34 cellular contexts compared by ENCODE assay signal in genomic region chr10:115998301-115998700, GRCh38.
"Had no signal": no experiment of that assay in that cellular context is flagged by ENCODE, and none has a peak within 500 bp of the region (broad histone marks: within the 10 kb centered on the region; RNA-seq: fewer than 3 reads in every experiment).

No MANE protein-coding gene starts in this region.

- H3K4me3 Mint-ChIP-seq: activated B cell treated with CpG ODN at 0.5 μM for 24 hours; activated CD4-positive, alpha-beta memory T cell treated with anti-CD3 and anti-CD28 coated beads for 36 hours; activated CD4-positive, alpha-beta T cell treated with anti-CD3 and anti-CD28 coated beads, Interleukin-2, amount 10 ng/mL, durations not matched to agents 24 days and 14 days; activated CD8-positive, alpha-beta T cell treated with anti-CD3 and anti-CD28 coated beads for 36 hours; activated naive CD4-positive, alpha-beta T cell treated with anti-CD3 and anti-CD28 coated beads, Interleukin-2, amount 10 ng/mL, durations not matched to agents 7 days and 5 days; activated naive CD4-positive, alpha-beta T cell treated with anti-CD3 and anti-CD28 coated beads, Interleukin-2, amount 50 U/mL, for 24 hours; activated naive CD8-positive, alpha-beta T cell; activated naive CD8-positive, alpha-beta T cell treated with anti-CD3 and anti-CD28 coated beads, Interleukin-2, amount 10 ng/mL, durations not matched to agents 7 days and 5 days; activated naive CD8-positive, alpha-beta T cell treated with anti-CD3 and anti-CD28 coated beads, Interleukin-2, amount 50 U/mL, for 24 hours; activated T-cell treated with anti-CD3 and anti-CD28 coated beads, Interleukin-2, amount 50 U/mL, for 4 hours; activated T-cell treated with anti-CD3 and anti-CD28 coated beads, Interleukin-2, amount 50 U/mL, for 72 hours; activated T-helper 1 cell treated with anti-CD3 and anti-CD28 coated beads, Interleukin-12 subunit alpha, Interleukin-12 subunit beta, Interleukin-2, Interleukin-4 antibody, amounts not matched to agents 30 ng/mL and 10 ng/mL and 1 ng/mL, durations not matched to agents 14 hours and 24 hours and 36 hours; brain; T-helper 1 cell treated with Interleukin-12 subunit alpha and Interleukin-12 subunit beta and Interleukin-4 antibody, amounts not matched to agents 30 μg/mL and 1 μg/mL, for 36 hours; T-helper 2 cell treated with Interferon-gamma antibody and Interleukin-4, amounts not matched to agents 5 μg/mL and 100 μg/mL, for 36 hours had no signal

- H3K27me3 ChIP-seq: ascending aorta had no signal

- H3K9me3 Mint-ChIP-seq: activated CD4-positive, alpha-beta memory T cell treated with anti-CD3 and anti-CD28 coated beads for 36 hours; activated CD4-positive, alpha-beta T cell treated with anti-CD3 and anti-CD28 coated beads, Interleukin-2, amount 10 ng/mL, durations not matched to agents 24 days and 14 days; activated naive CD4-positive, alpha-beta T cell treated with anti-CD3 and anti-CD28 coated beads, Interleukin-2, amount 50 U/mL, for 24 hours; activated naive CD8-positive, alpha-beta T cell treated with anti-CD3 and anti-CD28 coated beads, Interleukin-2, amount 10 ng/mL, durations not matched to agents 7 days and 5 days; activated naive CD8-positive, alpha-beta T cell treated with anti-CD3 and anti-CD28 coated beads, Interleukin-2, amount 50 U/mL, for 24 hours; activated T-helper 1 cell treated with anti-CD3 and anti-CD28 coated beads, Interleukin-12 subunit alpha, Interleukin-12 subunit beta, Interleukin-2, Interleukin-4 antibody, amounts not matched to agents 30 ng/mL and 10 ng/mL and 1 ng/mL, durations not matched to agents 14 hours and 24 hours and 36 hours had no signal

- H3K27ac ChIP-seq: ascending aorta, VCaP had no signal

- H3K4me1 Mint-ChIP-seq: activated B cell treated with CpG ODN at 0.5 μM for 24 hours; activated CD4-positive, alpha-beta T cell treated with anti-CD3 and anti-CD28 coated beads, Interleukin-2, amount 10 ng/mL, durations not matched to agents 24 days and 14 days; activated naive CD4-positive, alpha-beta T cell treated with anti-CD3 and anti-CD28 coated beads, Interleukin-2, amount 10 ng/mL, durations not matched to agents 7 days and 5 days; activated naive CD4-positive, alpha-beta T cell treated with anti-CD3 and anti-CD28 coated beads, Interleukin-2, amount 50 U/mL, for 24 hours; activated naive CD8-positive, alpha-beta T cell treated with anti-CD3 and anti-CD28 coated beads, Interleukin-2, amount 10 ng/mL, durations not matched to agents 7 days and 5 days; activated naive CD8-positive, alpha-beta T cell treated with anti-CD3 and anti-CD28 coated beads, Interleukin-2, amount 50 U/mL, for 24 hours had no signal

- ATAC-seq: activated CD8-positive, alpha-beta T cell treated with anti-CD3 and anti-CD28 coated beads for 36 hours; activated naive CD8-positive, alpha-beta T cell treated with anti-CD3 and anti-CD28 coated beads, Interleukin-2, amount 50 U/mL, for 24 hours; activated T-cell treated with anti-CD3 and anti-CD28 coated beads, Interleukin-2, amount 50 U/mL, for 4 hours; activated T-cell treated with anti-CD3 and anti-CD28 coated beads, Interleukin-2, amount 50 U/mL, for 72 hours had no signal

- H3K36me3 Mint-ChIP-seq: activated CD4-positive, alpha-beta memory T cell treated with anti-CD3 and anti-CD28 coated beads for 36 hours; activated naive CD4-positive, alpha-beta T cell treated with anti-CD3 and anti-CD28 coated beads, Interleukin-2, amount 10 ng/mL, durations not matched to agents 7 days and 5 days; activated naive CD4-positive, alpha-beta T cell treated with anti-CD3 and anti-CD28 coated beads, Interleukin-2, amount 50 U/mL, for 24 hours; activated naive CD8-positive, alpha-beta T cell; activated naive CD8-positive, alpha-beta T cell treated with anti-CD3 and anti-CD28 coated beads, Interleukin-2, amount 10 ng/mL, durations not matched to agents 7 days and 5 days; brain had no signal

- H3K27ac Mint-ChIP-seq: activated B cell treated with CpG ODN at 0.5 μM for 24 hours; activated CD4-positive, alpha-beta memory T cell treated with anti-CD3 and anti-CD28 coated beads for 36 hours; activated CD4-positive, alpha-beta T cell treated with anti-CD3 and anti-CD28 coated beads, Interleukin-2, amount 10 ng/mL, durations not matched to agents 24 days and 14 days; activated CD8-positive, alpha-beta T cell treated with anti-CD3 and anti-CD28 coated beads for 36 hours; activated naive CD4-positive, alpha-beta T cell treated with anti-CD3 and anti-CD28 coated beads, Interleukin-2, amount 10 ng/mL, durations not matched to agents 7 days and 5 days; activated naive CD4-positive, alpha-beta T cell treated with anti-CD3 and anti-CD28 coated beads, Interleukin-2, amount 50 U/mL, for 24 hours; activated naive CD8-positive, alpha-beta T cell; activated naive CD8-positive, alpha-beta T cell treated with anti-CD3 and anti-CD28 coated beads, Interleukin-2, amount 10 ng/mL, durations not matched to agents 7 days and 5 days; activated naive CD8-positive, alpha-beta T cell treated with anti-CD3 and anti-CD28 coated beads, Interleukin-2, amount 50 U/mL, for 24 hours; activated T-cell treated with anti-CD3 and anti-CD28 coated beads, Interleukin-2, amount 50 U/mL, for 72 hours; activated T-helper 1 cell treated with anti-CD3 and anti-CD28 coated beads, Interleukin-12 subunit alpha, Interleukin-12 subunit beta, Interleukin-2, Interleukin-4 antibody, amounts not matched to agents 30 ng/mL and 10 ng/mL and 1 ng/mL, durations not matched to agents 14 hours and 24 hours and 36 hours; activated T-helper 2 cell treated with anti-CD3 and anti-CD28 coated beads, Interferon-gamma antibody, Interleukin-2, Interleukin-4, amounts not matched to agents 10 μg/mL and 5 μg/mL and 100 μg/mL, durations not matched to agents 14 hours and 24 hours and 36 hours; brain; T-helper 1 cell treated with Interleukin-12 subunit alpha and Interleukin-12 subunit beta and Interleukin-4 antibody, amounts not matched to agents 30 μg/mL and 1 μg/mL, for 36 hours; T-helper 2 cell treated with Interferon-gamma antibody and Interleukin-4, amounts not matched to agents 5 μg/mL and 100 μg/mL, for 36 hours had no signal

- DNase-seq: activated B cell treated with CpG ODN at 0.5 μM for 24 hours; activated CD4-positive, alpha-beta memory T cell treated with anti-CD3 and anti-CD28 coated beads for 36 hours; activated CD4-positive, alpha-beta T cell treated with anti-CD3 and anti-CD28 coated beads for 4 hours; activated CD4-positive, alpha-beta T cell treated with anti-CD3 and anti-CD28 coated beads, Interleukin-2, amount 10 ng/mL, durations not matched to agents 24 days and 14 days; activated CD4-positive, alpha-beta T cell treated with anti-CD3 and anti-CD28 coated beads, Interleukin-2, amount 50 U/mL, for 1 hour; activated CD4-positive, alpha-beta T cell treated with anti-CD3 and anti-CD28 coated beads, Interleukin-2, amount 50 U/mL, for 4 hours; activated CD4-positive, CD25-positive, alpha-beta regulatory T cell treated with anti-CD3 and anti-CD28 coated beads, Interleukin-2, amount 50 U/mL, for 72 hours; activated CD8-positive, alpha-beta memory T cell treated with anti-CD3 and anti-CD28 coated beads, Interleukin-2, amount 50 U/mL, for 4 hours; activated CD8-positive, alpha-beta T cell treated with anti-CD3 and anti-CD28 coated beads for 36 hours; activated effector memory CD4-positive, alpha-beta T cell treated with Interleukin-2 at 50 U/mL for 16 hours; activated gamma-delta T cell; activated naive CD4-positive, alpha-beta T cell treated with anti-CD3 and anti-CD28 coated beads, Interleukin-2, amount 10 ng/mL, durations not matched to agents 7 days and 5 days; activated naive CD4-positive, alpha-beta T cell treated with Interleukin-2 at 50 U/mL for 16 hours; activated naive CD8-positive, alpha-beta T cell treated with anti-CD3 and anti-CD28 coated beads, Interleukin-2, amount 10 ng/mL, durations not matched to agents 7 days and 5 days; activated naive CD8-positive, alpha-beta T cell treated with anti-CD3 and anti-CD28 coated beads, Interleukin-2, amount 50 U/mL, for 24 hours; activated T-cell treated with anti-CD3 and anti-CD28 coated beads for 4 hours; activated T-cell treated with anti-CD3 and anti-CD28 coated beads, Interleukin-2, amount 50 U/mL, for 1 hour; activated T-cell treated with anti-CD3 and anti-CD28 coated beads, Interleukin-2, amount 50 U/mL, for 4 hours; activated T-cell treated with anti-CD3 and anti-CD28 coated beads, Interleukin-2, amount 50 U/mL, for 72 hours; amygdala; anterior cingulate cortex; central memory CD4-positive, alpha-beta T cell; T-helper 1 cell; T-helper 2 cell; T-helper 9 cell had no signal

- H3K4me3 ChIP-seq: ascending aorta had no signal

- H3K27me3 Mint-ChIP-seq: activated B cell treated with CpG ODN at 0.5 μM for 24 hours; activated CD4-positive, alpha-beta memory T cell treated with anti-CD3 and anti-CD28 coated beads for 36 hours; activated CD4-positive, alpha-beta T cell treated with anti-CD3 and anti-CD28 coated beads, Interleukin-2, amount 10 ng/mL, durations not matched to agents 24 days and 14 days; activated CD8-positive, alpha-beta T cell treated with anti-CD3 and anti-CD28 coated beads for 36 hours; activated naive CD4-positive, alpha-beta T cell treated with anti-CD3 and anti-CD28 coated beads, Interleukin-2, amount 10 ng/mL, durations not matched to agents 7 days and 5 days; activated naive CD4-positive, alpha-beta T cell treated with anti-CD3 and anti-CD28 coated beads, Interleukin-2, amount 50 U/mL, for 24 hours; activated naive CD8-positive, alpha-beta T cell treated with anti-CD3 and anti-CD28 coated beads, Interleukin-2, amount 10 ng/mL, durations not matched to agents 7 days and 5 days had no signal

- H3K9me3 ChIP-seq: ascending aorta had no signal

- H3K36me3 ChIP-seq: ascending aorta had no signal
